8 cellular contexts compared by ENCODE assay signal in genomic region chr1:84573481-84573966, GRCh38. TPM values are rescaled to one million over a fixed set of nuclear protein-coding genes. Genes with fewer than 3 reads are reported as not detected.
A peak's percentile ranks its signal among the peaks of the same experiment; 100 is the strongest.
DNase-seq lines count a peak whose midpoint lies in the region; ATAC-seq lines count a peak whose summit lies in the region.

No MANE protein-coding gene starts in this region.

- no peaks in the 10 kb centered on the region for H3K9me3 ChIP-seq in iPS DF 6.9 (ENCODE audit: control insufficient read depth, insufficient read depth, low read length)

- ATAC-seq in stimulated activated memory B cell treated with anti-CD40 and anti-IgM and Interleukin-4, amounts not matched to agents 10 μg/mL and 1 μg/mL and 100 μg/mL, for 72 hours: no peak
- no peak for ATAC-seq in GM21423 (IDR thresholded peaks at IDR 0.05; ENCODE audit: unreplicated experiment)
- ATAC-seq in HG03432 (IDR thresholded peaks at IDR 0.05; ENCODE audit: unreplicated experiment): no peak

- CTCF ChIA-PET in activated naive CD4-positive, alpha-beta T cell treated with anti-CD3 and anti-CD28 coated beads for 36 hours (lab: Charles Lee): interaction anchor here (0.7 to 1.9 kb wide), 9 partner anchors 13 to 427 kb away, joined by 3 to 9 read pairs (median 4); partner anchors contain the start of genes GNG5 and SPATA1
- CTCF ChIA-PET in activated CD4-positive, alpha-beta memory T cell treated with anti-CD3 and anti-CD28 coated beads, Interleukin-2, amount 10 ng/mL, durations not matched to agents 7 days and 5 days (lab: Charles Lee): interaction anchor here (1.0 to 3.7 kb wide), 9 partner anchors 23 to 438 kb away, joined by 3 to 27 read pairs (median 5); partner anchors contain the start of genes GNG5, PRKACB and SPATA1

- peaks cover 3% of the 10 kb centered on the region; the same call in 1 of the 2 replicates for H3K4me1 ChIP-seq in iPS DF 6.9 (ENCODE audit: control insufficient read depth, insufficient read depth, low read length)

- no peaks in the 10 kb centered on the region for H3K27me3 ChIP-seq in iPS DF 6.9 (ENCODE audit: control insufficient read depth, insufficient read depth, low read length)

- DNase-seq in activated naive CD4-positive, alpha-beta T cell treated with anti-CD3 and anti-CD28 coated beads for 36 hours: no peak
- DNase-seq in activated naive CD4-positive, alpha-beta T cell (lab: John Stamatoyannopoulos, UW): no peak
- no peak for DNase-seq in activated CD4-positive, alpha-beta memory T cell treated with anti-CD3 and anti-CD28 coated beads, Interleukin-2, amount 10 ng/mL, durations not matched to agents 7 days and 5 days
- DNase-seq in iPS DF 6.9 (ENCODE audit: low read depth, low spot score) (no peak), NCI-H1436 (lab: John Stamatoyannopoulos, UW) (no peak)

- peaks cover 30% of the 10 kb centered on the region for H3K4me1 Mint-ChIP-seq in activated naive CD4-positive, alpha-beta T cell treated with anti-CD3 and anti-CD28 coated beads for 36 hours (ENCODE audit: low read depth)
- H3K4me1 Mint-ChIP-seq in activated CD4-positive, alpha-beta memory T cell treated with anti-CD3 and anti-CD28 coated beads, Interleukin-2, amount 10 ng/mL, durations not matched to agents 7 days and 5 days: peaks cover 39% of the 10 kb centered on the region
- H3K4me1 Mint-ChIP-seq in stimulated activated memory B cell treated with anti-CD40 and anti-IgM and Interleukin-4, amounts not matched to agents 10 μg/mL and 1 μg/mL and 100 μg/mL, for 72 hours: peaks cover 46% of the 10 kb centered on the region

- peak overlapping the region; percentile 95 for H3K4me3 Mint-ChIP-seq in activated naive CD4-positive, alpha-beta T cell treated with anti-CD3 and anti-CD28 coated beads for 36 hours
- peak overlapping the region; percentile 97 for H3K4me3 Mint-ChIP-seq in activated CD4-positive, alpha-beta memory T cell treated with anti-CD3 and anti-CD28 coated beads, Interleukin-2, amount 10 ng/mL, durations not matched to agents 7 days and 5 days
- peak overlapping the region; percentile 98 for H3K4me3 Mint-ChIP-seq in stimulated activated memory B cell treated with anti-CD40 and anti-IgM and Interleukin-4, amounts not matched to agents 10 μg/mL and 1 μg/mL and 100 μg/mL, for 72 hours

- peak overlapping the region; percentile 98 for H3K27ac Mint-ChIP-seq in activated naive CD4-positive, alpha-beta T cell treated with anti-CD3 and anti-CD28 coated beads for 36 hours
- H3K27ac Mint-ChIP-seq in activated CD4-positive, alpha-beta memory T cell treated with anti-CD3 and anti-CD28 coated beads, Interleukin-2, amount 10 ng/mL, durations not matched to agents 7 days and 5 days: peak overlapping the region; percentile 100
- peak overlapping the region; percentile 98 for H3K27ac Mint-ChIP-seq in stimulated activated memory B cell treated with anti-CD40 and anti-IgM and Interleukin-4, amounts not matched to agents 10 μg/mL and 1 μg/mL and 100 μg/mL, for 72 hours

- no CpG with 5 or more reads among the region's 5 CpGs for WGBS in iPS DF 6.9 (ENCODE audit: insufficient coverage, insufficient read length)

- intact Hi-C loops in activated naive CD4-positive, alpha-beta T cell treated with anti-CD3 and anti-CD28 coated beads for 36 hours (cut with micrococcal nuclease): loop anchor here (1.0 to 5.0 kb wide), 8 partner anchors 26 to 704 kb away; partner anchors contain the start of genes BCL10, GNG5, PRKACB and SPATA1

- H3K36me3 ChIP-seq in iPS DF 6.9 (ENCODE audit: control insufficient read depth, insufficient read depth, low read length): no peaks in the 10 kb centered on the region; the same call in 1 of the 2 replicates

- H3K4me3 ChIP-seq in iPS DF 6.9 (ENCODE audit: low read length): peak overlapping the region; percentile 74; the same call in 1 of the 2 replicates

- no peaks in the 10 kb centered on the region for H3K27me3 Mint-ChIP-seq in activated naive CD4-positive, alpha-beta T cell treated with anti-CD3 and anti-CD28 coated beads for 36 hours (ENCODE audit: low read depth)
- no peaks in the 10 kb centered on the region for H3K27me3 Mint-ChIP-seq in activated CD4-positive, alpha-beta memory T cell treated with anti-CD3 and anti-CD28 coated beads, Interleukin-2, amount 10 ng/mL, durations not matched to agents 7 days and 5 days
- no peaks in the 10 kb centered on the region for H3K27me3 Mint-ChIP-seq in stimulated activated memory B cell treated with anti-CD40 and anti-IgM and Interleukin-4, amounts not matched to agents 10 μg/mL and 1 μg/mL and 100 μg/mL, for 72 hours

- peaks cover 34% of the 10 kb centered on the region for H3K36me3 Mint-ChIP-seq in activated naive CD4-positive, alpha-beta T cell treated with anti-CD3 and anti-CD28 coated beads for 36 hours (ENCODE audit: low read depth)
- peaks cover 46% of the 10 kb centered on the region for H3K36me3 Mint-ChIP-seq in activated CD4-positive, alpha-beta memory T cell treated with anti-CD3 and anti-CD28 coated beads, Interleukin-2, amount 10 ng/mL, durations not matched to agents 7 days and 5 days (ENCODE audit: low read depth)
- peaks cover 26% of the 10 kb centered on the region for H3K36me3 Mint-ChIP-seq in stimulated activated memory B cell treated with anti-CD40 and anti-IgM and Interleukin-4, amounts not matched to agents 10 μg/mL and 1 μg/mL and 100 μg/mL, for 72 hours

- no peaks in the 10 kb centered on the region for H3K9me3 Mint-ChIP-seq in activated naive CD4-positive, alpha-beta T cell treated with anti-CD3 and anti-CD28 coated beads for 36 hours
- H3K9me3 Mint-ChIP-seq in activated CD4-positive, alpha-beta memory T cell treated with anti-CD3 and anti-CD28 coated beads, Interleukin-2, amount 10 ng/mL, durations not matched to agents 7 days and 5 days: no peaks in the 10 kb centered on the region
- H3K9me3 Mint-ChIP-seq in stimulated activated memory B cell treated with anti-CD40 and anti-IgM and Interleukin-4, amounts not matched to agents 10 μg/mL and 1 μg/mL and 100 μg/mL, for 72 hours: no peaks in the 10 kb centered on the region

- H3K27ac ChIP-seq in iPS DF 6.9 (ENCODE audit: low read length): no peak overlapping the region

- POLR2A ChIA-PET in activated CD4-positive, alpha-beta memory T cell treated with anti-CD3 and anti-CD28 coated beads, Interleukin-2, amount 10 ng/mL, durations not matched to agents 7 days and 5 days (lab: Charles Lee): interaction anchor here (0.7 to 5.6 kb wide), 53 partner anchors 9 to 703 kb away, joined by 3 to 209 read pairs (median 5); partner anchors contain the start of genes BCL10, GNG5, PRKACB and RPF1

RNA-seq across cellular contexts. Expression of gene CTBS, which starts 0.7 kb away (rescaled TPM):
- 10 to 100 TPM; 21.1 to 21.2 TPM for total RNA-seq in activated naive CD4-positive, alpha-beta T cell treated with anti-CD3 and anti-CD28 coated beads for 36 hours
- total RNA-seq in activated CD4-positive, alpha-beta memory T cell treated with anti-CD3 and anti-CD28 coated beads, Interleukin-2, amount 10 ng/mL, durations not matched to agents 7 days and 5 days: 10 to 100 TPM; 27.2 to 28.1 TPM
